In the genomic region with DNA sequence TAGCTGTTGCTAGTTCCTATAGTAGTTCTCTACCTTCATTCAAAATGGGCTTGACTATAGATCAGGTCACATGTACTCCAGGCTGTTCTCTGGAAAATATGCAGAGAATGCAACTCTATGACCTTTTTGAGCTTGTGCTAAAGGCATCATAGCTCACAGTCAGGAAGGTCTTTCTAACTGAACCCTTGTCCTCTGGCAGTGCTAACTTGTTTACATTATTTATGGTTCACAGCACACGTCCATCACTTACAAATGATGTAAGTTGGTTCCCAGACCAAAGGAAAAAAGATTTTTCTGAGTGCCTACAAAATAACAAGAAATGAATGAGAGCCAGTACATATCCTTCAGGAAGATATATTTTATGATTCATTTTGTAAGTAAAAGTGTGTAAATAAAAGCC, we compare ENCODE assay signal across 1 cellular context.
TF ChIP-seq lines count a peak whose summit lies in the region.

No MANE protein-coding gene starts in this region.

TF ChIP-seq in HepG2, 621 proteins besides CTCF, POLR2A, EP300 and RAD21 (continued from another document and continues in another):
- TF ChIP-seq, protein P1, sequence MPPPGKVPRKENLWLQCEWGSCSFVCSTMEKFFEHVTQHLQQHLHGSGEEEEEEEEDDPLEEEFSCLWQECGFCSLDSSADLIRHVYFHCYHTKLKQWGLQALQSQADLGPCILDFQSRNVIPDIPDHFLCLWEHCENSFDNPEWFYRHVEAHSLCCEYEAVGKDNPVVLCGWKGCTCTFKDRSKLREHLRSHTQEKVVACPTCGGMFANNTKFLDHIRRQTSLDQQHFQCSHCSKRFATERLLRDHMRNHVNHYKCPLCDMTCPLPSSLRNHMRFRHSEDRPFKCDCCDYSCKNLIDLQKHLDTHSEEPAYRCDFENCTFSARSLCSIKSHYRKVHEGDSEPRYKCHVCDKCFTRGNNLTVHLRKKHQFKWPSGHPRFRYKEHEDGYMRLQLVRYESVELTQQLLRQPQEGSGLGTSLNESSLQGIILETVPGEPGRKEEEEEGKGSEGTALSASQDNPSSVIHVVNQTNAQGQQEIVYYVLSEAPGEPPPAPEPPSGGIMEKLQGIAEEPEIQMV (CRISPR knock-in tag; IDR thresholded peaks at IDR 0.05; ENCODE audit: low read depth): no peak
- TF ChIP-seq MED13 (CRISPR knock-in tag; IDR thresholded peaks at IDR 0.05) (0 out of 2 replicates have a peak, but pooled peaks have one; percentile 29), MEF2D (CRISPR knock-in tag; IDR thresholded peaks at IDR 0.05) (peak; percentile 95), ZFP1 (CRISPR knock-in tag; IDR thresholded peaks at IDR 0.05) (0 out of 2 replicates have a peak, but pooled peaks have one; percentile 82), ZNF549 (CRISPR knock-in tag; IDR thresholded peaks at IDR 0.05) (no peak), ZNF572 (CRISPR knock-in tag; IDR thresholded peaks at IDR 0.05) (no peak), SUZ12 (IDR thresholded peaks at IDR 0.05; ENCODE audit: low read depth, low read length) (no peak), RBAK (CRISPR knock-in tag; IDR thresholded peaks at IDR 0.05) (peak; percentile 77), SIX1 (CRISPR knock-in tag; IDR thresholded peaks at IDR 0.05; ENCODE audit: borderline replicate concordance) (peak; percentile 73; the same call in 1 of the 2 replicates), CREBL2 (CRISPR knock-in tag; IDR thresholded peaks at IDR 0.05; ENCODE audit: borderline replicate concordance) (no peak), ZNF557 (CRISPR knock-in tag; IDR thresholded peaks at IDR 0.05) (peak; percentile 70; the same call in 1 of the 2 replicates), MXI1 (IDR thresholded peaks at IDR 0.05; ENCODE audit: borderline replicate concordance, low read depth, low read length) (peak; percentile 70; the same call in 1 of the 3 replicates), MATR3 (CRISPR knock-in tag; IDR thresholded peaks at IDR 0.05) (no peak), NR2F1 (CRISPR knock-in tag; IDR thresholded peaks at IDR 0.05) (peak; percentile 98 to 99), TRAFD1 (CRISPR knock-in tag; IDR thresholded peaks at IDR 0.05; ENCODE audit: borderline replicate concordance) (no peak), CSRNP2 (CRISPR knock-in tag; conservative IDR thresholded peaks at IDR 0.05; ENCODE audit: low read depth) (no peak), ZNF749 (CRISPR knock-in tag; IDR thresholded peaks at IDR 0.05; ENCODE audit: borderline replicate concordance) (0 out of 2 replicates have a peak, but pooled peaks have one; percentile 35), ZNF138 (CRISPR knock-in tag; IDR thresholded peaks at IDR 0.05; ENCODE audit: low read depth) (no peak), HNRNPUL1 (IDR thresholded peaks at IDR 0.05; ENCODE audit: low read depth, low read length) (no peak), ZBTB8A (CRISPR knock-in tag; IDR thresholded peaks at IDR 0.05; ENCODE audit: borderline replicate concordance, low read depth) (no peak), RFX3 (CRISPR knock-in tag; IDR thresholded peaks at IDR 0.05) (no peak), MIXL1 (CRISPR knock-in tag; IDR thresholded peaks at IDR 0.05) (peak; percentile 94), ZNF207 (IDR thresholded peaks at IDR 0.05; ENCODE audit: borderline replicate concordance) (no peak), ARNTL (CRISPR knock-in tag; IDR thresholded peaks at IDR 0.05) (peak; percentile 98), TIGD3 (CRISPR knock-in tag; IDR thresholded peaks at IDR 0.05; ENCODE audit: borderline replicate concordance) (no peak), HHEX (CRISPR knock-in tag; IDR thresholded peaks at IDR 0.05) (peak; percentile 78), ZNF580 (CRISPR knock-in tag; IDR thresholded peaks at IDR 0.05; ENCODE audit: borderline replicate concordance, low read depth) (peak; percentile 50; the same call in 1 of the 2 replicates), RARA (CRISPR knock-in tag; IDR thresholded peaks at IDR 0.05) (peak; percentile 98), WIZ (CRISPR knock-in tag; IDR thresholded peaks at IDR 0.05) (no peak), HNRNPL (IDR thresholded peaks at IDR 0.05; ENCODE audit: low read depth, low read length) (no peak), RORA (CRISPR knock-in tag; IDR thresholded peaks at IDR 0.05) (no peak), ZNF879 (CRISPR knock-in tag; IDR thresholded peaks at IDR 0.05) (no peak), ESRRA (CRISPR knock-in tag; IDR thresholded peaks at IDR 0.05; ENCODE audit: low read depth) (peak; percentile 94), NCOA2 (CRISPR knock-in tag; IDR thresholded peaks at IDR 0.05) (peak; percentile 92), ZNF460 (CRISPR knock-in tag; IDR thresholded peaks at IDR 0.05; ENCODE audit: borderline replicate concordance) (no peak), ZNF781 (CRISPR knock-in tag; IDR thresholded peaks at IDR 0.05; ENCODE audit: borderline replicate concordance, not compliant biosample characterization) (no peak), ZNF546 (CRISPR knock-in tag; conservative IDR thresholded peaks at IDR 0.05) (no peak)
- TF ChIP-seq, protein P2, sequence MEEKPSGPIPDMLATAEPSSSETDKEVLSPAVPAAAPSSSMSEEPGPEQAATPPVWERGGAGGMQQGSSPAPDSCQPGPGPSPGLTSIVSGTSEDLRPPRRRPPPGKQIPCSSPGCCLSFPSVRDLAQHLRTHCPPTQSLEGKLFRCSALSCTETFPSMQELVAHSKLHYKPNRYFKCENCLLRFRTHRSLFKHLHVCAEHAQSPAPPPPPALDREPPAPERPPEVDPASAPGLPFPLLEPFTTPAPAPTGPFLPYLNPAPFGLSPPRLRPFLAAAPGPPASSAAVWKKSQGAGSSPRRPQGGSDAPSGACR (CRISPR knock-in tag; IDR thresholded peaks at IDR 0.05): peak; percentile 89; the same call in 1 of the 2 replicates
- TF ChIP-seq, protein P3, sequence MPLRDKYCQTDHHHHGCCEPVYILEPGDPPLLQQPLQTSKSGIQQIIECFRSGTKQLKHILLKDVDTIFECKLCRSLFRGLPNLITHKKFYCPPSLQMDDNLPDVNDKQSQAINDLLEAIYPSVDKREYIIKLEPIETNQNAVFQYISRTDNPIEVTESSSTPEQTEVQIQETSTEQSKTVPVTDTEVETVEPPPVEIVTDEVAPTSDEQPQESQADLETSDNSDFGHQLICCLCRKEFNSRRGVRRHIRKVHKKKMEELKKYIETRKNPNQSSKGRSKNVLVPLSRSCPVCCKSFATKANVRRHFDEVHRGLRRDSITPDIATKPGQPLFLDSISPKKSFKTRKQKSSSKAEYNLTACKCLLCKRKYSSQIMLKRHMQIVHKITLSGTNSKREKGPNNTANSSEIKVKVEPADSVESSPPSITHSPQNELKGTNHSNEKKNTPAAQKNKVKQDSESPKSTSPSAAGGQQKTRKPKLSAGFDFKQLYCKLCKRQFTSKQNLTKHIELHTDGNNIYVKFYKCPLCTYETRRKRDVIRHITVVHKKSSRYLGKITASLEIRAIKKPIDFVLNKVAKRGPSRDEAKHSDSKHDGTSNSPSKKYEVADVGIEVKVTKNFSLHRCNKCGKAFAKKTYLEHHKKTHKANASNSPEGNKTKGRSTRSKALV (CRISPR knock-in tag; IDR thresholded peaks at IDR 0.05): 0 out of 2 replicates have a peak, but pooled peaks have one; percentile 58
- TF ChIP-seq, protein P4, sequence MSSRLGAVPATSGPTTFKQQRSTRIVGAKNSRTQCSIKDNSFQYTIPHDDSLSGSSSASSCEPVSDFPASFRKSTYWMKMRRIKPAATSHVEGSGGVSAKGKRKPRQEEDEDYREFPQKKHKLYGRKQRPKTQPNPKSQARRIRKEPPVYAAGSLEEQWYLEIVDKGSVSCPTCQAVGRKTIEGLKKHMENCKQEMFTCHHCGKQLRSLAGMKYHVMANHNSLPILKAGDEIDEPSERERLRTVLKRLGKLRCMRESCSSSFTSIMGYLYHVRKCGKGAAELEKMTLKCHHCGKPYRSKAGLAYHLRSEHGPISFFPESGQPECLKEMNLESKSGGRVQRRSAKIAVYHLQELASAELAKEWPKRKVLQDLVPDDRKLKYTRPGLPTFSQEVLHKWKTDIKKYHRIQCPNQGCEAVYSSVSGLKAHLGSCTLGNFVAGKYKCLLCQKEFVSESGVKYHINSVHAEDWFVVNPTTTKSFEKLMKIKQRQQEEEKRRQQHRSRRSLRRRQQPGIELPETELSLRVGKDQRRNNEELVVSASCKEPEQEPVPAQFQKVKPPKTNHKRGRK (CRISPR knock-in tag; IDR thresholded peaks at IDR 0.05): no peak
- TF ChIP-seq, protein P5, sequence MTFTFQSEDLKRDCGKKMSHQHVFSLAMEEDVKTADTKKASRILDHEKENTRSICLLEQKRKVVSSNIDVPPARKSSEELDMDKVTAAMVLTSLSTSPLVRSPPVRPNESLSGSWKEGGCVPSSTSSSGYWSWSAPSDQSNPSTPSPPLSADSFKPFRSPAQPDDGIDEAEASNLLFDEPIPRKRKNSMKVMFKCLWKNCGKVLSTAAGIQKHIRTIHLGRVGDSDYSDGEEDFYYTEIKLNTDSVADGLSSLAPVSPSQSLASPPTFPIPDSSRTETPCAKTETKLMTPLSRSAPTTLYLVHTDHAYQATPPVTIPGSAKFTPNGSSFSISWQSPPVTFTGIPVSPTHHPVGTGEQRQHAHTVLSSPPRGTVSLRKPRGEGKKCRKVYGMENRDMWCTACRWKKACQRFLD (CRISPR knock-in tag; IDR thresholded peaks at IDR 0.05; ENCODE audit: borderline replicate concordance): no peak
- TF ChIP-seq, protein P6, sequence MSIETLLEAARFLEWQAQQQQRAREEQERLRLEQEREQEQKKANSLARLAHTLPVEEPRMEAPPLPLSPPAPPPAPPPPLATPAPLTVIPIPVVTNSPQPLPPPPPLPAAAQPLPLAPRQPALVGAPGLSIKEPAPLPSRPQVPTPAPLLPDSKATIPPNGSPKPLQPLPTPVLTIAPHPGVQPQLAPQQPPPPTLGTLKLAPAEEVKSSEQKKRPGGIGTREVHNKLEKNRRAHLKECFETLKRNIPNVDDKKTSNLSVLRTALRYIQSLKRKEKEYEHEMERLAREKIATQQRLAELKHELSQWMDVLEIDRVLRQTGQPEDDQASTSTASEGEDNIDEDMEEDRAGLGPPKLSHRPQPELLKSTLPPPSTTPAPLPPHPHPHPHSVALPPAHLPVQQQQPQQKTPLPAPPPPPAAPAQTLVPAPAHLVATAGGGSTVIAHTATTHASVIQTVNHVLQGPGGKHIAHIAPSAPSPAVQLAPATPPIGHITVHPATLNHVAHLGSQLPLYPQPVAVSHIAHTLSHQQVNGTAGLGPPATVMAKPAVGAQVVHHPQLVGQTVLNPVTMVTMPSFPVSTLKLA (IDR thresholded peaks at IDR 0.05): peak; percentile 56; the same call in 1 of the 2 replicates
- TF ChIP-seq, protein P7, sequence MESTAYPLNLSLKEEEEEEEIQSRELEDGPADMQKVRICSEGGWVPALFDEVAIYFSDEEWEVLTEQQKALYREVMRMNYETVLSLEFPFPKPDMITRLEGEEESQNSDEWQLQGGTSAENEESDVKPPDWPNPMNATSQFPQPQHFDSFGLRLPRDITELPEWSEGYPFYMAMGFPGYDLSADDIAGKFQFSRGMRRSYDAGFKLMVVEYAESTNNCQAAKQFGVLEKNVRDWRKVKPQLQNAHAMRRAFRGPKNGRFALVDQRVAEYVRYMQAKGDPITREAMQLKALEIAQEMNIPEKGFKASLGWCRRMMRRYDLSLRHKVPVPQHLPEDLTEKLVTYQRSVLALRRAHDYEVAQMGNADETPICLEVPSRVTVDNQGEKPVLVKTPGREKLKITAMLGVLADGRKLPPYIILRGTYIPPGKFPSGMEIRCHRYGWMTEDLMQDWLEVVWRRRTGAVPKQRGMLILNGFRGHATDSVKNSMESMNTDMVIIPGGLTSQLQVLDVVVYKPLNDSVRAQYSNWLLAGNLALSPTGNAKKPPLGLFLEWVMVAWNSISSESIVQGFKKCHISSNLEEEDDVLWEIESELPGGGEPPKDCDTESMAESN (CRISPR knock-in tag; conservative IDR thresholded peaks at IDR 0.05): peak; percentile 66; the same call in 1 of the 2 replicates
- TF ChIP-seq, protein P8, sequence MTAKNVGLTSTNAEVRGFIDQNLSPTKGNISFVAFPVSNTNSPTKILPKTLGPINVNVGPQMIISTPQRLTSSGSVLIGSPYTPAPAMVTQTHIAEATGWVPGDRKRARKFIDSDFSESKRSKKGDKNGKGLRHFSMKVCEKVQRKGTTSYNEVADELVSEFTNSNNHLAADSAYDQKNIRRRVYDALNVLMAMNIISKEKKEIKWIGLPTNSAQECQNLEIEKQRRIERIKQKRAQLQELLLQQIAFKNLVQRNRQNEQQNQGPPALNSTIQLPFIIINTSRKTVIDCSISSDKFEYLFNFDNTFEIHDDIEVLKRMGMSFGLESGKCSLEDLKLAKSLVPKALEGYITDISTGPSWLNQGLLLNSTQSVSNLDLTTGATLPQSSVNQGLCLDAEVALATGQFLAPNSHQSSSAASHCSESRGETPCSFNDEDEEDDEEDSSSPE (CRISPR knock-in tag; IDR thresholded peaks at IDR 0.05): peak; percentile 10; the same call in 1 of the 2 replicates
